14 cellular contexts compared by ENCODE assay signal in genomic region chr11:11458523-11458922, GRCh38.
DNase-seq lines count a peak whose midpoint lies in the region; ATAC-seq and TF ChIP-seq lines count a peak whose summit lies in the region.
"Had no signal": no experiment of that assay in that cellular context is flagged by ENCODE, and none has a peak within 500 bp of the region (broad histone marks: within the 10 kb centered on the region; RNA-seq: fewer than 3 reads in every experiment).

No MANE protein-coding gene starts in this region.

- peak overlapping the region; percentile 9 for H3K14ac ChIP-seq in trophoblast cell (ENCODE audit: low read length)

- H3K9me3 ChIP-seq in HEK293 (ENCODE audit: control insufficient read depth, insufficient read depth, low read depth, low read length): no peaks in the 10 kb centered on the region
- H3K9me3 ChIP-seq in trophoblast cell (ENCODE audit: insufficient read depth, low read depth, low read length): peaks cover 3% of the 10 kb centered on the region
- H3K9me3 ChIP-seq: A549 had no signal

- H3K27me3 ChIP-seq in trophoblast cell (ENCODE audit: insufficient read depth, low read length): no peaks in the 10 kb centered on the region

- no peak overlapping the region for H4K12ac ChIP-seq in trophoblast cell (ENCODE audit: low read depth, low read length)

- H2BK12ac ChIP-seq in trophoblast cell (ENCODE audit: low read length): peak overlapping the region; percentile 75

- H3K4me3 ChIP-seq in HEK293 (ENCODE audit: low read depth, low read length) (no peak overlapping the region), trophoblast cell (ENCODE audit: low read depth, low read length) (no peak overlapping the region)
- H3K4me3 ChIP-seq: A549, K562 had no signal

- no peak overlapping the region for H2BK5ac ChIP-seq in trophoblast cell (ENCODE audit: low read depth, low read length, poor library complexity)

- TF ChIP-seq CTCF in HEK293 (tag by site-specific recombination; IDR thresholded peaks at IDR 0.05): no peak

- H2AK5ac ChIP-seq in trophoblast cell (ENCODE audit: low read length): no peak overlapping the region

- DNase-seq in NCI-H1694 treated with DMSO at 0.1 percent for 48 hours (lab: John Stamatoyannopoulos, UW) (peak; percentile 28), trophoblast cell (no peak), NCI-H1417 treated with DMSO at 0.1 percent for 48 hours (lab: John Stamatoyannopoulos, UW) (no peak)
- DNase-seq: CD8-positive, alpha-beta T cell; COR-L47; DMS53; HCEC 1CT had no signal

- peak overlapping the region; percentile 22 for H4K91ac ChIP-seq in trophoblast cell (ENCODE audit: low read depth, low read length)

- no peak overlapping the region for H2AFZ ChIP-seq in trophoblast cell (ENCODE audit: insufficient read depth, low read length, poor library complexity)

- no peak overlapping the region for H4K8ac ChIP-seq in trophoblast cell (ENCODE audit: low read depth, low read length)

- no peak overlapping the region for H2BK120ac ChIP-seq in trophoblast cell (ENCODE audit: insufficient read depth, low read length, poor library complexity)

- POLR2A ChIA-PET in HEK293 (lab: Yijun Ruan, JAX): no interaction called here

- ATAC-seq in GM18870 (IDR thresholded peaks at IDR 0.05; ENCODE audit: unreplicated experiment) (no peak), GM19397 (IDR thresholded peaks at IDR 0.05; ENCODE audit: unreplicated experiment) (no peak)
- ATAC-seq: A549; CD8-positive, alpha-beta T cell; K562 had no signal

- no peak overlapping the region for H3K9ac ChIP-seq in trophoblast cell (ENCODE audit: low read length)

- H3K27ac ChIP-seq in HEK293 (ENCODE audit: extremely low read depth, low read depth, low read length): no peak overlapping the region
- peak overlapping the region; percentile 39 for H3K27ac ChIP-seq in cingulate gyrus (ENCODE audit: low read depth, low read length)
- no peak overlapping the region for H3K27ac ChIP-seq in trophoblast cell (ENCODE audit: low read depth, low read length)
- H3K27ac ChIP-seq: A549, HL-60 had no signal

- H3K23ac ChIP-seq in trophoblast cell (ENCODE audit: low read length): no peak overlapping the region

- peaks cover 6% of the 10 kb centered on the region for H3K79me1 ChIP-seq in trophoblast cell (ENCODE audit: low read length)

- H3K4me2 ChIP-seq in trophoblast cell (ENCODE audit: low read length): no peak overlapping the region
- H3K4me2 ChIP-seq: A549 had no signal

- H3K79me2 ChIP-seq in trophoblast cell (ENCODE audit: control insufficient read depth, insufficient read depth, low read length, poor library complexity): no peaks in the 10 kb centered on the region

- no CpG with 5 or more reads among the region's 8 CpGs for WGBS in trophoblast cell (ENCODE audit: extremely low coverage, insufficient coverage, insufficient read length)

- H3K4ac ChIP-seq in trophoblast cell (ENCODE audit: low read depth, low read length): no peak overlapping the region

- CTCF ChIA-PET in HEK293 (lab: Yijun Ruan, JAX): interaction anchor here (0.6 kb wide), 1 partner anchor 518 kb away, joined by 3 read pairs; no protein-coding TSS in a partner anchor

- H3K18ac ChIP-seq in trophoblast cell (ENCODE audit: low read length): no peak overlapping the region

- H3K36me3 ChIP-seq in HEK293 (ENCODE audit: control insufficient read depth in 2 of 2, insufficient read depth in 1 of 2, low read length in 2 of 2) (no peaks in the 10 kb centered on the region), trophoblast cell (ENCODE audit: control insufficient read depth in 1 of 2, insufficient read depth in 2 of 2, low read length in 2 of 2) (peaks cover 0 to 2% of the 10 kb centered on the region in 2 experiments)

- H3K4me1 ChIP-seq in HEK293 (ENCODE audit: control insufficient read depth, insufficient read depth, low read length) (0 out of 2 replicates have a peak, but pooled peaks cover 4% of the 10 kb centered on the region), trophoblast cell (ENCODE audit: control insufficient read depth in 1 of 2, insufficient read depth in 2 of 2, low read length in 2 of 2) (peaks cover 29 to 44% of the 10 kb centered on the region in 2 experiments)

TF ChIP-seq in HEK293, 187 proteins besides CTCF, POLR2A, EP300 and RAD21:
- TF ChIP-seq ZNF146 (tag by site-specific recombination; IDR thresholded peaks at IDR 0.05) (no peak), GLI2 (tag by site-specific recombination; IDR thresholded peaks at IDR 0.05; ENCODE audit: borderline replicate concordance, low read depth) (no peak)
- TF ChIP-seq, protein P1, sequence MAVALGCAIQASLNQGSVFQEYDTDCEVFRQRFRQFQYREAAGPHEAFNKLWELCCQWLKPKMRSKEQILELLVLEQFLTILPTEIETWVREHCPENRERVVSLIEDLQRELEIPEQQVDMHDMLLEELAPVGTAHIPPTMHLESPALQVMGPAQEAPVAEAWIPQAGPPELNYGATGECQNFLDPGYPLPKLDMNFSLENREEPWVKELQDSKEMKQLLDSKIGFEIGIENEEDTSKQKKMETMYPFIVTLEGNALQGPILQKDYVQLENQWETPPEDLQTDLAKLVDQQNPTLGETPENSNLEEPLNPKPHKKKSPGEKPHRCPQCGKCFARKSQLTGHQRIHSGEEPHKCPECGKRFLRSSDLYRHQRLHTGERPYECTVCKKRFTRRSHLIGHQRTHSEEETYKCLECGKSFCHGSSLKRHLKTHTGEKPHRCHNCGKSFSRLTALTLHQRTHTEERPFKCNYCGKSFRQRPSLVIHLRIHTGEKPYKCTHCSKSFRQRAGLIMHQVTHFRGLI (tag by site-specific recombination; IDR thresholded peaks at IDR 0.05): peak; percentile 60; the same call in 1 of the 2 replicates
TF ChIP-seq in HEK293: peak in this region for 1.
